2 cellular contexts compared by ENCODE assay signal in genomic region chr1:145845144-145845513, GRCh38.
TF ChIP-seq lines count a peak whose summit lies in the region.

No MANE protein-coding gene starts in this region.

TF ChIP-seq in IMR-90, 13 proteins besides CTCF, POLR2A, EP300 and RAD21:
- TF ChIP-seq CHD1 (IDR thresholded peaks at IDR 0.05; ENCODE audit: low read depth, low read length), result no peak
- no peak for TF ChIP-seq BHLHE40 (IDR thresholded peaks at IDR 0.05; ENCODE audit: low read depth, low read length)
- TF ChIP-seq MAZ (IDR thresholded peaks at IDR 0.05; ENCODE audit: borderline replicate concordance, low read depth, low read length), result no peak
- TF ChIP-seq CEBPB (IDR thresholded peaks at IDR 0.05; ENCODE audit: low read depth, low read length), result no peak
- TF ChIP-seq, protein P1, sequence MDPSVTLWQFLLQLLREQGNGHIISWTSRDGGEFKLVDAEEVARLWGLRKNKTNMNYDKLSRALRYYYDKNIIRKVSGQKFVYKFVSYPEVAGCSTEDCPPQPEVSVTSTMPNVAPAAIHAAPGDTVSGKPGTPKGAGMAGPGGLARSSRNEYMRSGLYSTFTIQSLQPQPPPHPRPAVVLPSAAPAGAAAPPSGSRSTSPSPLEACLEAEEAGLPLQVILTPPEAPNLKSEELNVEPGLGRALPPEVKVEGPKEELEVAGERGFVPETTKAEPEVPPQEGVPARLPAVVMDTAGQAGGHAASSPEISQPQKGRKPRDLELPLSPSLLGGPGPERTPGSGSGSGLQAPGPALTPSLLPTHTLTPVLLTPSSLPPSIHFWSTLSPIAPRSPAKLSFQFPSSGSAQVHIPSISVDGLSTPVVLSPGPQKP (IDR thresholded peaks at IDR 0.05; ENCODE audit: borderline replicate concordance, low read depth, low read length), result no peak

TF ChIP-seq in liver, 16 proteins besides CTCF, POLR2A, EP300 and RAD21 (continued from another document):
- TF ChIP-seq, protein P2, sequence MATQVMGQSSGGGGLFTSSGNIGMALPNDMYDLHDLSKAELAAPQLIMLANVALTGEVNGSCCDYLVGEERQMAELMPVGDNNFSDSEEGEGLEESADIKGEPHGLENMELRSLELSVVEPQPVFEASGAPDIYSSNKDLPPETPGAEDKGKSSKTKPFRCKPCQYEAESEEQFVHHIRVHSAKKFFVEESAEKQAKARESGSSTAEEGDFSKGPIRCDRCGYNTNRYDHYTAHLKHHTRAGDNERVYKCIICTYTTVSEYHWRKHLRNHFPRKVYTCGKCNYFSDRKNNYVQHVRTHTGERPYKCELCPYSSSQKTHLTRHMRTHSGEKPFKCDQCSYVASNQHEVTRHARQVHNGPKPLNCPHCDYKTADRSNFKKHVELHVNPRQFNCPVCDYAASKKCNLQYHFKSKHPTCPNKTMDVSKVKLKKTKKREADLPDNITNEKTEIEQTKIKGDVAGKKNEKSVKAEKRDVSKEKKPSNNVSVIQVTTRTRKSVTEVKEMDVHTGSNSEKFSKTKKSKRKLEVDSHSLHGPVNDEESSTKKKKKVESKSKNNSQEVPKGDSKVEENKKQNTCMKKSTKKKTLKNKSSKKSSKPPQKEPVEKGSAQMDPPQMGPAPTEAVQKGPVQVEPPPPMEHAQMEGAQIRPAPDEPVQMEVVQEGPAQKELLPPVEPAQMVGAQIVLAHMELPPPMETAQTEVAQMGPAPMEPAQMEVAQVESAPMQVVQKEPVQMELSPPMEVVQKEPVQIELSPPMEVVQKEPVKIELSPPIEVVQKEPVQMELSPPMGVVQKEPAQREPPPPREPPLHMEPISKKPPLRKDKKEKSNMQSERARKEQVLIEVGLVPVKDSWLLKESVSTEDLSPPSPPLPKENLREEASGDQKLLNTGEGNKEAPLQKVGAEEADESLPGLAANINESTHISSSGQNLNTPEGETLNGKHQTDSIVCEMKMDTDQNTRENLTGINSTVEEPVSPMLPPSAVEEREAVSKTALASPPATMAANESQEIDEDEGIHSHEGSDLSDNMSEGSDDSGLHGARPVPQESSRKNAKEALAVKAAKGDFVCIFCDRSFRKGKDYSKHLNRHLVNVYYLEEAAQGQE (IDR thresholded peaks at IDR 0.05), result no peak
- TF ChIP-seq JUND (IDR thresholded peaks at IDR 0.05), result no peak
- TF ChIP-seq, protein P3, sequence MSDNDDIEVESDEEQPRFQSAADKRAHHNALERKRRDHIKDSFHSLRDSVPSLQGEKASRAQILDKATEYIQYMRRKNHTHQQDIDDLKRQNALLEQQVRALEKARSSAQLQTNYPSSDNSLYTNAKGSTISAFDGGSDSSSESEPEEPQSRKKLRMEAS (IDR thresholded peaks at IDR 0.05), result no peak
- TF ChIP-seq ATF3 (IDR thresholded peaks at IDR 0.05), result no peak
